9 cellular contexts compared by ENCODE assay signal in genomic region chr5:115349001-115349817, GRCh38. TPM values are rescaled to one million over a fixed set of nuclear protein-coding genes. Genes with fewer than 3 reads are reported as not detected.
DNase-seq lines count a peak whose midpoint lies in the region; FAIRE-seq and TF ChIP-seq lines count a peak whose summit lies in the region.
"Had no signal": no experiment of that assay in that cellular context is flagged by ENCODE, and none has a peak within 500 bp of the region (broad histone marks: within the 10 kb centered on the region; RNA-seq: fewer than 3 reads in every experiment).

No MANE protein-coding gene starts in this region.

- H3K27me3 Mint-ChIP-seq in endothelial cell (ENCODE audit: unreplicated experiment): peaks cover 5% of the 10 kb centered on the region

- DNase-seq in AG10803 (ENCODE audit: low read depth) (peak; percentile 88), HuH-7 (ENCODE audit: low spot score) (peak; percentile 39), astrocyte of the cerebellum (ENCODE audit: low read depth) (peak; percentile 72), kidney tubule cell (ENCODE audit: low spot score) (peak; percentile 76), GM19239 (ENCODE audit: insufficient read length, low spot score) (no peak), NCI-H526 (lab: John Stamatoyannopoulos, UW) (no peak), occipital lobe (lab: John Stamatoyannopoulos, UW) (no peak), endothelial cell (ENCODE audit: low spot score) (no peak)

- peak; percentile 27 for TF ChIP-seq CTCF in AG10803 (conservative IDR thresholded peaks at IDR 0.05; ENCODE audit: low read length)
- peak; percentile 9 for TF ChIP-seq CTCF in astrocyte of the cerebellum (IDR thresholded peaks at IDR 0.05; ENCODE audit: low read depth, low read length, missing control alignments)
- no peak for TF ChIP-seq CTCF in endothelial cell (IDR thresholded peaks at IDR 0.05; ENCODE audit: unreplicated experiment)

- peaks cover 6% of the 10 kb centered on the region for H3K36me3 Mint-ChIP-seq in endothelial cell (ENCODE audit: low read depth, unreplicated experiment)
- H3K36me3 Mint-ChIP-seq: activated naive CD8-positive, alpha-beta T cell had no signal

- H3K4me3 ChIP-seq in AG10803 (ENCODE audit: low read length) (no peak overlapping the region), astrocyte of the cerebellum (ENCODE audit: low read depth, low read length) (no peak overlapping the region)

- H3K27ac Mint-ChIP-seq in endothelial cell (ENCODE audit: unreplicated experiment): no peak overlapping the region
- H3K27ac Mint-ChIP-seq: activated naive CD8-positive, alpha-beta T cell had no signal

- H3K4me1 Mint-ChIP-seq in endothelial cell (ENCODE audit: unreplicated experiment): no peaks in the 10 kb centered on the region

- no peak for FAIRE-seq in GM19239 (lab: Jason Lieb, UNC)

- in situ Hi-C loops in astrocyte of the cerebellum (cut with HindIII; ENCODE audit: low sequenced_read_pairs): no loop called here

- H3K9me3 Mint-ChIP-seq in endothelial cell (ENCODE audit: unreplicated experiment): no peaks in the 10 kb centered on the region

- H3K4me3 Mint-ChIP-seq in endothelial cell (ENCODE audit: unreplicated experiment): no peak overlapping the region
- H3K4me3 Mint-ChIP-seq: activated naive CD8-positive, alpha-beta T cell had no signal

RNA-seq across cellular contexts. Expression of gene CCDC112, which starts 52.8 kb away (rescaled TPM):
- total RNA-seq in occipital lobe (80.5 TPM), endothelial cell (ENCODE audit: unreplicated experiment) (7.2 TPM)

Comparison
In these comparisons a context has a peak if more than half of its experiments do, and no peak if none do; other contexts are left out.
1. DNase-seq: peak in AG10803 (single experiment), HuH-7 (single experiment), astrocyte of the cerebellum (single experiment) and kidney tubule cell (single experiment); none in GM19239 (single experiment), NCI-H526 (0 of 2), occipital lobe (single experiment) and endothelial cell (single experiment).